ENCODE assay signal across 1 cellular context in the genomic region with DNA sequence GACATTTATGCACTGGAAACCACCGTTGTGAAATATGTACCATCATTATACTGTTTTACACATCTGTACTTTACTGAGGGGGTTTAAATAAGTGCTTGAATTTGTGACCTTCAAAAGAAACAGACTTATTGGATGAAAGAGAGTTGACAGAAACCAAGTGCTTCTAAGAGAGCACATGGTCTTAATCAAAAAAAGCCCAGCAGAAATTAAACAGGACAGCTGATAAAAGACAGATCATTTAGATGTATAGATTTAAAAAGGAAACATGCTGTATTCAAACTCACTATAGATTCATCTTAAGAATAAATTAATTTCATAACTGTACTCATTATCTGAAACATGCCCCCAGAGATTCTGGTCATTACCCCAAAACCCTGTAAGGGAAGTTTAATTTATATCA.
TF ChIP-seq lines count a peak whose summit lies in the region.

No MANE protein-coding gene starts in this region.

TF ChIP-seq in SK-N-SH, 30 proteins besides CTCF, POLR2A, EP300 and RAD21 (continued from another document):
- TF ChIP-seq, protein P1, sequence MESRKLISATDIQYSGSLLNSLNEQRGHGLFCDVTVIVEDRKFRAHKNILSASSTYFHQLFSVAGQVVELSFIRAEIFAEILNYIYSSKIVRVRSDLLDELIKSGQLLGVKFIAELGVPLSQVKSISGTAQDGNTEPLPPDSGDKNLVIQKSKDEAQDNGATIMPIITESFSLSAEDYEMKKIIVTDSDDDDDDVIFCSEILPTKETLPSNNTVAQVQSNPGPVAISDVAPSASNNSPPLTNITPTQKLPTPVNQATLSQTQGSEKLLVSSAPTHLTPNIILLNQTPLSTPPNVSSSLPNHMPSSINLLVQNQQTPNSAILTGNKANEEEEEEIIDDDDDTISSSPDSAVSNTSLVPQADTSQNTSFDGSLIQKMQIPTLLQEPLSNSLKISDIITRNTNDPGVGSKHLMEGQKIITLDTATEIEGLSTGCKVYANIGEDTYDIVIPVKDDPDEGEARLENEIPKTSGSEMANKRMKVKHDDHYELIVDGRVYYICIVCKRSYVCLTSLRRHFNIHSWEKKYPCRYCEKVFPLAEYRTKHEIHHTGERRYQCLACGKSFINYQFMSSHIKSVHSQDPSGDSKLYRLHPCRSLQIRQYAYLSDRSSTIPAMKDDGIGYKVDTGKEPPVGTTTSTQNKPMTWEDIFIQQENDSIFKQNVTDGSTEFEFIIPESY (IDR thresholded peaks at IDR 0.05; ENCODE audit: borderline replicate concordance, low read depth) = no peak
- TF ChIP-seq NRF1 (IDR thresholded peaks at IDR 0.05; ENCODE audit: low read depth, low read length) (no peak), RFX5 (IDR thresholded peaks at IDR 0.05; ENCODE audit: low read length) (no peak), MEF2A (IDR thresholded peaks at IDR 0.05; ENCODE audit: borderline replicate concordance, low read depth) (no peak), FOSL2 (IDR thresholded peaks at IDR 0.05; ENCODE audit: borderline replicate concordance, low read depth) (no peak), FOXM1 (IDR thresholded peaks at IDR 0.05; ENCODE audit: low read depth) (peak; percentile 45; the same call in 1 of the 2 replicates), POLR2AphosphoS5 (IDR thresholded peaks at IDR 0.05; ENCODE audit: low read depth, low read length) (peak; percentile 88), TCF12 (IDR thresholded peaks at IDR 0.05) (peak; percentile 99), GATA2 (CRISPR knock-in tag; IDR thresholded peaks at IDR 0.05) (peak; percentile 77), EZH2phosphoT487 (IDR thresholded peaks at IDR 0.05; ENCODE audit: borderline replicate concordance, low read depth) (no peak), JUND (IDR thresholded peaks at IDR 0.05) (peak; percentile 53), FOXJ3 (CRISPR knock-in tag; IDR thresholded peaks at IDR 0.05) (peak; percentile 78; the same call in 1 of the 2 replicates), RCOR1 (IDR thresholded peaks at IDR 0.05; ENCODE audit: low read length) (peak; percentile 89), GABPA (IDR thresholded peaks at IDR 0.05; ENCODE audit: low read depth) (no peak), NFIC (IDR thresholded peaks at IDR 0.05; ENCODE audit: borderline replicate concordance) (peak; percentile 32; the same call in 1 of the 2 replicates), TEAD4 (IDR thresholded peaks at IDR 0.05; ENCODE audit: borderline replicate concordance, insufficient read depth) (peak; percentile 65; the same call in 1 of the 2 replicates), RXRA (IDR thresholded peaks at IDR 0.05; ENCODE audit: borderline replicate concordance, low read depth) (no peak), TAF1 (IDR thresholded peaks at IDR 0.05; ENCODE audit: borderline replicate concordance, low read depth, low read length) (no peak), YY1 (IDR thresholded peaks at IDR 0.05; ENCODE audit: low read depth) (no peak), SMC3 (IDR thresholded peaks at IDR 0.05; ENCODE audit: low read depth, low read length) (no peak), CHD2 (IDR thresholded peaks at IDR 0.05; ENCODE audit: low read length, partially characterized antibody) (peak; percentile 63), ELF1 (IDR thresholded peaks at IDR 0.05) (no peak), SIN3A (IDR thresholded peaks at IDR 0.05; ENCODE audit: borderline replicate concordance, low read depth, low read length) (no peak), MXI1 (IDR thresholded peaks at IDR 0.05; ENCODE audit: low read depth, low read length) (0 out of 2 replicates have a peak, but pooled peaks have one; percentile 72)
- TF ChIP-seq, protein P2, sequence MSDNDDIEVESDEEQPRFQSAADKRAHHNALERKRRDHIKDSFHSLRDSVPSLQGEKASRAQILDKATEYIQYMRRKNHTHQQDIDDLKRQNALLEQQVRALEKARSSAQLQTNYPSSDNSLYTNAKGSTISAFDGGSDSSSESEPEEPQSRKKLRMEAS (IDR thresholded peaks at IDR 0.05; ENCODE audit: low read depth) = no peak
- TF ChIP-seq, protein P3, sequence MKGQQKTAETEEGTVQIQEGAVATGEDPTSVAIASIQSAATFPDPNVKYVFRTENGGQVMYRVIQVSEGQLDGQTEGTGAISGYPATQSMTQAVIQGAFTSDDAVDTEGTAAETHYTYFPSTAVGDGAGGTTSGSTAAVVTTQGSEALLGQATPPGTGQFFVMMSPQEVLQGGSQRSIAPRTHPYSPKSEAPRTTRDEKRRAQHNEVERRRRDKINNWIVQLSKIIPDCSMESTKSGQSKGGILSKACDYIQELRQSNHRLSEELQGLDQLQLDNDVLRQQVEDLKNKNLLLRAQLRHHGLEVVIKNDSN (IDR thresholded peaks at IDR 0.05; ENCODE audit: borderline replicate concordance, low read depth) = no peak
- TF ChIP-seq, protein P4, sequence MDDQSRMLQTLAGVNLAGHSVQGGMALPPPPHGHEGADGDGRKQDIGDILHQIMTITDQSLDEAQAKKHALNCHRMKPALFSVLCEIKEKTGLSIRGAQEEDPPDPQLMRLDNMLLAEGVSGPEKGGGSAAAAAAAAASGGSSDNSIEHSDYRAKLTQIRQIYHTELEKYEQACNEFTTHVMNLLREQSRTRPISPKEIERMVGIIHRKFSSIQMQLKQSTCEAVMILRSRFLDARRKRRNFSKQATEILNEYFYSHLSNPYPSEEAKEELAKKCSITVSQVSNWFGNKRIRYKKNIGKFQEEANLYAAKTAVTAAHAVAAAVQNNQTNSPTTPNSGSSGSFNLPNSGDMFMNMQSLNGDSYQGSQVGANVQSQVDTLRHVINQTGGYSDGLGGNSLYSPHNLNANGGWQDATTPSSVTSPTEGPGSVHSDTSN (IDR thresholded peaks at IDR 0.05) = peak; percentile 88
- TF ChIP-seq, protein P5, sequence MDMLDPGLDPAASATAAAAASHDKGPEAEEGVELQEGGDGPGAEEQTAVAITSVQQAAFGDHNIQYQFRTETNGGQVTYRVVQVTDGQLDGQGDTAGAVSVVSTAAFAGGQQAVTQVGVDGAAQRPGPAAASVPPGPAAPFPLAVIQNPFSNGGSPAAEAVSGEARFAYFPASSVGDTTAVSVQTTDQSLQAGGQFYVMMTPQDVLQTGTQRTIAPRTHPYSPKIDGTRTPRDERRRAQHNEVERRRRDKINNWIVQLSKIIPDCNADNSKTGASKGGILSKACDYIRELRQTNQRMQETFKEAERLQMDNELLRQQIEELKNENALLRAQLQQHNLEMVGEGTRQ (IDR thresholded peaks at IDR 0.05; ENCODE audit: borderline replicate concordance, low read depth, low read length) = no peak
